8 cellular contexts compared by ENCODE assay signal in genomic region chr6:32895006-32895345, GRCh38.
A peak's percentile ranks its signal among the peaks of the same experiment; 100 is the strongest.
DNase-seq lines count a peak whose midpoint lies in the region; ATAC-seq and TF ChIP-seq lines count a peak whose summit lies in the region.

No MANE protein-coding gene starts in this region.

- H3K4me3 ChIP-seq in NT2/D1 (ENCODE audit: insufficient read length, low read depth) (peak overlapping the region; percentile 85), neutrophil (ENCODE audit: low read depth in 1 of 2, low read length in 1 of 2) (peak overlapping the region; percentile 83 to 87)

- DNase-seq in NT2/D1 (ENCODE audit: low read depth, low spot score) = peak; percentile 1
- DNase-seq in erythroblast (lab: John Stamatoyannopoulos, UW) = no peak
- no peak for DNase-seq in GM13976 (ENCODE audit: low spot score)
- DNase-seq in NCI-H2081 (lab: John Stamatoyannopoulos, UW) = no peak

- TF ChIP-seq POLR2A in erythroblast (IDR thresholded peaks at IDR 0.05; ENCODE audit: low read length) = peak; percentile 4

- H3K27ac ChIP-seq in neutrophil = peak overlapping the region; percentile 82

- H3K36me3 ChIP-seq in NT2/D1 (ENCODE audit: insufficient read depth, insufficient read length, low read length) (peaks cover 3% of the 10 kb centered on the region), neutrophil (no peaks in the 10 kb centered on the region)

- no peak for TF ChIP-seq CTCF in neutrophil (IDR thresholded peaks at IDR 0.05)
- TF ChIP-seq CTCF in GM13976 (IDR thresholded peaks at IDR 0.05; ENCODE audit: borderline replicate concordance, control extremely low read depth, extremely low read depth, insufficient read depth, missing control alignments) = no peak

- peak overlapping the region; percentile 87 for H3K9ac ChIP-seq in NT2/D1 (ENCODE audit: insufficient read length, low read depth)

- ATAC-seq in GM21529 (IDR thresholded peaks at IDR 0.05; ENCODE audit: unreplicated experiment) (peak; percentile 13), GM18861 (IDR thresholded peaks at IDR 0.05; ENCODE audit: unreplicated experiment) (no peak), GM18519 (IDR thresholded peaks at IDR 0.05; ENCODE audit: low FRiP score, unreplicated experiment) (no peak)

- H3K27me3 ChIP-seq in NT2/D1 (ENCODE audit: insufficient read depth, insufficient read length) = no peaks in the 10 kb centered on the region
- no peaks in the 10 kb centered on the region for H3K27me3 ChIP-seq in neutrophil

- no peaks in the 10 kb centered on the region for H3K9me3 ChIP-seq in NT2/D1 (ENCODE audit: insufficient read depth, low read length)
- H3K9me3 ChIP-seq in neutrophil = no peaks in the 10 kb centered on the region

- H3K4me1 ChIP-seq in NT2/D1 (ENCODE audit: insufficient read depth, insufficient read length) (no peaks in the 10 kb centered on the region), neutrophil (ENCODE audit: control insufficient read depth in 1 of 2, insufficient read depth in 1 of 2, low read depth in 1 of 2, low read length in 1 of 2) (peaks cover 11 to 18% of the 10 kb centered on the region in 2 experiments)

- in situ Hi-C loops in GM13976 (cut with MboI; ENCODE audit: low sequenced_read_pairs, unreplicated experiment) = no loop called here
